ENCODE assay signal across 9 cellular contexts in genomic region chr4:26197018-26197779, GRCh38.
A peak's percentile ranks its signal among the peaks of the same experiment; 100 is the strongest.
DNase-seq lines count a peak whose midpoint lies in the region; ATAC-seq and TF ChIP-seq lines count a peak whose summit lies in the region.
"Had no signal": no experiment of that assay in that cellular context is flagged by ENCODE, and none has a peak within 500 bp of the region (broad histone marks: within the 10 kb centered on the region; RNA-seq: fewer than 3 reads in every experiment).

No MANE protein-coding gene starts in this region.

- no peaks in the 10 kb centered on the region for H3K27me3 Mint-ChIP-seq in CD4-positive, alpha-beta memory T cell
- peaks cover 1% of the 10 kb centered on the region for H3K27me3 Mint-ChIP-seq in activated CD4-positive, alpha-beta memory T cell treated with anti-CD3 and anti-CD28 coated beads for 36 hours
- peaks cover 30% of the 10 kb centered on the region for H3K27me3 Mint-ChIP-seq in stimulated activated memory B cell treated with anti-CD40 and anti-IgM and Interleukin-4, amounts not matched to agents 10 μg/mL and 1 μg/mL and 100 μg/mL, for 72 hours
- peaks cover 17% of the 10 kb centered on the region for H3K27me3 Mint-ChIP-seq in type B pancreatic cell

- no peaks in the 10 kb centered on the region for H3K27me3 ChIP-seq in CD4-positive, alpha-beta memory T cell (ENCODE audit: insufficient read depth, low read length)

- H3K4me3 Mint-ChIP-seq in CD4-positive, alpha-beta memory T cell = peak overlapping the region; percentile 72 to 88 (median 81)
- peak overlapping the region; percentile 55 for H3K4me3 Mint-ChIP-seq in activated CD4-positive, alpha-beta memory T cell treated with anti-CD3 and anti-CD28 coated beads for 36 hours
- H3K4me3 Mint-ChIP-seq in stimulated activated memory B cell treated with anti-CD40 and anti-IgM and Interleukin-4, amounts not matched to agents 10 μg/mL and 1 μg/mL and 100 μg/mL, for 72 hours = no peak overlapping the region
- H3K4me3 Mint-ChIP-seq in type B pancreatic cell = no peak overlapping the region
- H3K4me3 Mint-ChIP-seq: naive B cell had no signal

- H3K9me3 Mint-ChIP-seq in CD4-positive, alpha-beta memory T cell = no peaks in the 10 kb centered on the region
- H3K9me3 Mint-ChIP-seq in activated CD4-positive, alpha-beta memory T cell treated with anti-CD3 and anti-CD28 coated beads for 36 hours = no peaks in the 10 kb centered on the region
- H3K9me3 Mint-ChIP-seq in stimulated activated memory B cell treated with anti-CD40 and anti-IgM and Interleukin-4, amounts not matched to agents 10 μg/mL and 1 μg/mL and 100 μg/mL, for 72 hours = no peaks in the 10 kb centered on the region
- no peaks in the 10 kb centered on the region for H3K9me3 Mint-ChIP-seq in type B pancreatic cell
- H3K9me3 Mint-ChIP-seq: naive B cell had no signal

- no peaks in the 10 kb centered on the region for H3K36me3 Mint-ChIP-seq in CD4-positive, alpha-beta memory T cell
- H3K36me3 Mint-ChIP-seq in activated CD4-positive, alpha-beta memory T cell treated with anti-CD3 and anti-CD28 coated beads for 36 hours = no peaks in the 10 kb centered on the region
- H3K36me3 Mint-ChIP-seq in stimulated activated memory B cell treated with anti-CD40 and anti-IgM and Interleukin-4, amounts not matched to agents 10 μg/mL and 1 μg/mL and 100 μg/mL, for 72 hours = no peaks in the 10 kb centered on the region
- H3K36me3 Mint-ChIP-seq in type B pancreatic cell = no peaks in the 10 kb centered on the region
- H3K36me3 Mint-ChIP-seq: naive B cell had no signal

- no peaks in the 10 kb centered on the region for H3K9me3 ChIP-seq in CD4-positive, alpha-beta memory T cell (ENCODE audit: control insufficient read depth in 1 of 2, low read length in 2 of 2)

- ATAC-seq in GM21515 (IDR thresholded peaks at IDR 0.05; ENCODE audit: unreplicated experiment) = peak; percentile 72
- ATAC-seq in stimulated activated memory B cell treated with anti-CD40 and anti-IgM and Interleukin-4, amounts not matched to agents 10 μg/mL and 1 μg/mL and 100 μg/mL, for 72 hours = peak; percentile 72

- peaks cover 45 to 80% (median 70%) of the 10 kb centered on the region in 4 donors for H3K4me1 Mint-ChIP-seq in CD4-positive, alpha-beta memory T cell
- peaks cover 71% of the 10 kb centered on the region for H3K4me1 Mint-ChIP-seq in activated CD4-positive, alpha-beta memory T cell treated with anti-CD3 and anti-CD28 coated beads for 36 hours (ENCODE audit: low read depth)
- peaks cover 37% of the 10 kb centered on the region for H3K4me1 Mint-ChIP-seq in stimulated activated memory B cell treated with anti-CD40 and anti-IgM and Interleukin-4, amounts not matched to agents 10 μg/mL and 1 μg/mL and 100 μg/mL, for 72 hours
- peaks cover 12% of the 10 kb centered on the region for H3K4me1 Mint-ChIP-seq in type B pancreatic cell (ENCODE audit: unreplicated experiment)
- H3K4me1 Mint-ChIP-seq: naive B cell had no signal

- H3K36me3 ChIP-seq in CD4-positive, alpha-beta memory T cell (ENCODE audit: insufficient read depth, low read length) = no peaks in the 10 kb centered on the region

- POLR2A ChIA-PET in CD4-positive, alpha-beta memory T cell (lab: Charles Lee; ENCODE audit: partially characterized antibody) = interaction anchor here (0.7 to 3.3 kb wide), 7 partner anchors 13 to 284 kb away, joined by 3 to 26 read pairs (median 4); partner anchors contain the start of gene SMIM20
- POLR2A ChIA-PET in activated CD4-positive, alpha-beta memory T cell treated with anti-CD3 and anti-CD28 coated beads for 36 hours (lab: Charles Lee) = interaction anchor here (0.6 to 7.4 kb wide), 11 partner anchors 67 to 664 kb away, joined by 3 to 65 read pairs (median 3); partner anchors contain the start of gene STIM2

- peak; percentile 55 to 88 (median 68) for DNase-seq in CD4-positive, alpha-beta memory T cell
- DNase-seq in HS-5 (ENCODE audit: low read depth) = peak; percentile 92
- peak; percentile 88 for DNase-seq in activated CD4-positive, alpha-beta memory T cell treated with anti-CD3 and anti-CD28 coated beads for 36 hours
- peak; percentile 97 for DNase-seq in fibroblast of the aortic adventitia (ENCODE audit: low read depth)
- DNase-seq in type B pancreatic cell (ENCODE audit: extremely low spot score, unreplicated experiment) = no peak
- DNase-seq in epidermal melanocyte (ENCODE audit: insufficient read length, low spot score) = no peak
- DNase-seq: naive B cell had no signal

- TF ChIP-seq CTCF in fibroblast of the aortic adventitia (IDR thresholded peaks at IDR 0.05; ENCODE audit: insufficient read depth, low read length) (no peak), type B pancreatic cell (conservative IDR thresholded peaks at IDR 0.05) (no peak)

- CTCF ChIA-PET in CD4-positive, alpha-beta memory T cell (lab: Charles Lee; ENCODE audit: partially characterized antibody) = interaction anchor here (0.9 to 1.6 kb wide), 5 partner anchors 110 to 128 kb away, joined by 3 to 4 read pairs (median 3); no protein-coding TSS in a partner anchor
- CTCF ChIA-PET in activated CD4-positive, alpha-beta memory T cell treated with anti-CD3 and anti-CD28 coated beads for 36 hours (lab: Charles Lee) = interaction anchor here (0.7 to 5.4 kb wide), 10 partner anchors 18 to 214 kb away, joined by 3 to 37 read pairs (median 4); no protein-coding TSS in a partner anchor

- H3K27ac ChIP-seq in CD4-positive, alpha-beta memory T cell (ENCODE audit: low read depth, low read length) = peak overlapping the region; percentile 27

- H3K27ac Mint-ChIP-seq in CD4-positive, alpha-beta memory T cell = peak overlapping the region; percentile 88 to 96 (median 94)
- peak overlapping the region; percentile 86 for H3K27ac Mint-ChIP-seq in activated CD4-positive, alpha-beta memory T cell treated with anti-CD3 and anti-CD28 coated beads for 36 hours
- H3K27ac Mint-ChIP-seq in stimulated activated memory B cell treated with anti-CD40 and anti-IgM and Interleukin-4, amounts not matched to agents 10 μg/mL and 1 μg/mL and 100 μg/mL, for 72 hours = peak overlapping the region; percentile 61
- no peak overlapping the region for H3K27ac Mint-ChIP-seq in type B pancreatic cell
- H3K27ac Mint-ChIP-seq: naive B cell had no signal

- intact Hi-C loops in CD4-positive, alpha-beta memory T cell (cut with micrococcal nuclease) = loop anchor here (1.0 to 10.0 kb wide), 4 partner anchors 115 to 668 kb away; partner anchors contain the start of genes SEL1L3 and STIM2
- intact Hi-C loops in activated CD4-positive, alpha-beta memory T cell treated with anti-CD3 and anti-CD28 coated beads for 36 hours (cut with micrococcal nuclease) = loop anchor here (1.0 to 10.0 kb wide), 11 partner anchors 18 to 1612 kb away; partner anchors contain the start of genes DHX15 and SEL1L3

- H3K4me1 ChIP-seq in CD4-positive, alpha-beta memory T cell (ENCODE audit: insufficient read depth, low read length) = peaks cover 52% of the 10 kb centered on the region

- peak overlapping the region; percentile 43 for H3K4me3 ChIP-seq in CD4-positive, alpha-beta memory T cell (ENCODE audit: low read length in 2 of 2)
- H3K4me3 ChIP-seq in fibroblast of the aortic adventitia (ENCODE audit: low read depth, low read length) = no peak overlapping the region

Comparison
In these comparisons a context has a peak if more than half of its experiments do, and no peak if none do; other contexts are left out.
1. DNase-seq: peak in CD4-positive, alpha-beta memory T cell (5 of 5), HS-5 (single experiment), activated CD4-positive, alpha-beta memory T cell treated with anti-CD3 and anti-CD28 coated beads for 36 hours (single experiment) and fibroblast of the aortic adventitia (single experiment); none in type B pancreatic cell (single experiment) and epidermal melanocyte (single experiment).
2. H3K4me3 Mint-ChIP-seq: peak in CD4-positive, alpha-beta memory T cell (8 of 8) and activated CD4-positive, alpha-beta memory T cell treated with anti-CD3 and anti-CD28 coated beads for 36 hours (single experiment); none in stimulated activated memory B cell treated with anti-CD40 and anti-IgM and Interleukin-4, amounts not matched to agents 10 μg/mL and 1 μg/mL and 100 μg/mL, for 72 hours (single experiment) and type B pancreatic cell (single experiment).